In genomic region chr11:60748821-60749220, GRCh38 we compare ENCODE assay signal across 13 cellular contexts. TPM values are rescaled to one million over a fixed set of nuclear protein-coding genes. Genes with fewer than 3 reads are reported as not detected.
"Had no signal": no experiment of that assay in that cellular context is flagged by ENCODE, and none has a peak within 500 bp of the region (broad histone marks: within the 10 kb centered on the region; RNA-seq: fewer than 3 reads in every experiment).

No MANE protein-coding gene starts in this region.

- H3K4me1 ChIP-seq: HAP-1 had no signal

- H2AFZ ChIP-seq: GM23248 had no signal

- H3K9ac ChIP-seq: GM23248, KMS-11 had no signal

- H3K4me3 ChIP-seq: GM23248, HAP-1 had no signal

- H3K36me3 ChIP-seq: HAP-1 had no signal

- ATAC-seq: HCT116, HepG2 had no signal

- H3K4me2 ChIP-seq: KMS-11 had no signal

- H3K9me3 ChIP-seq: HAP-1 had no signal

- DNase-seq: GM23248, GOT3, HFFc6, KBM-7 had no signal

- H3K27ac ChIP-seq: GM23248, HL-60, KMS-11 had no signal

RNA-seq across cellular contexts. Expression of gene MS4A15, which starts 7.8 kb away (rescaled TPM):
- total RNA-seq: GM23248, H4, HepG2, HFFc6, HT1080 had no signal
- polyA plus RNA-seq: GM23248, HepG2, IgD-negative memory B cell had no signal

RNA-seq across cellular contexts. Expression of gene MS4A18, which starts 24.3 kb away (rescaled TPM):
- total RNA-seq: GM23248, H4, H7, HepG2, HFFc6, HT1080 had no signal
- polyA plus RNA-seq: GM23248, HepG2, IgD-negative memory B cell had no signal

RNA-seq across cellular contexts. Expression of gene MS4A10, which starts 36.3 kb away (rescaled TPM):
- total RNA-seq: GM23248, H4, H7, HepG2, HFFc6, HT1080 had no signal
- polyA plus RNA-seq: GM23248, HepG2, IgD-negative memory B cell had no signal

RNA-seq across cellular contexts. Expression of gene MS4A8, which starts 49.4 kb away (rescaled TPM):
- total RNA-seq: GM23248, H7, HepG2, HFFc6, HT1080 had no signal
- polyA plus RNA-seq: GM23248, HepG2, IgD-negative memory B cell had no signal
